8 cellular contexts compared by ENCODE assay signal in the genomic region with DNA sequence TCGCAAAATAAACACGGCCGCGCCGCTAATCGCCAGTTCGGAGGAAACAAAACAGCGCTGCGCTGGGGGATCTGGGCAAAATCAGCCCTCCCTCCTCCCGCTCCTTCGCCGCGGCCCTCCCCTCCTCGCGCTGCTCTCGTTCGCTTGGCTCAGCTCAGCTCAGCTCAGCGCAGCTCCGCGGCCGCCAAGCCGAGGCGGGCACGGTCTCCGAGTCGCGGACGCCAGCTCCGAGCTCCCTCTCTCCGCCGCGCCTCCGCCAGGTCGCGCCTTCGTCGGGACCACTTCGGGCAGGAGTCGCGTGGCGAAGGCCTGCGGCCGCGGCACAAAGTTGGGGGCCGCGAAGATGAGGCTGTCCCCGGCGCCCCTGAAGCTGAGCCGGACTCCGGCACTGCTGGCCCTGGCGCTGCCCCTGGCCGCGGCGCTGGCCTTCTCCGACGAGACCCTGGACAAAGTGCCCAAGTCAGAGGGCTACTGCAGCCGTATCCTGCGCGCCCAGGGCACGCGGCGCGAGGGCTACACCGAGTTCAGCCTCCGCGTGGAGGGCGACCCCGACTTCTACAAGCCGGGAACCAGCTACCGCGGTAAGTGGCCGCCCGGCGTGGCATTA. TPM values are rescaled to one million over a fixed set of nuclear protein-coding genes. Genes with fewer than 3 reads are reported as not detected.
A peak's percentile ranks its signal among the peaks of the same experiment; 100 is the strongest.
DNase-seq lines count a peak whose midpoint lies in the region; ATAC-seq and TF ChIP-seq lines count a peak whose summit lies in the region.
"Had no signal": no experiment of that assay in that cellular context is flagged by ENCODE, and none has a peak within 500 bp of the region (broad histone marks: within the 10 kb centered on the region; RNA-seq: fewer than 3 reads in every experiment).

A gene (plus strand): TSS at position 162 of the 607 bp plus-strand sequence. CDS start 182 bp downstream, at position 344.

- DNase-seq in NCI-H1105 treated with DMSO at 0.1 percent for 48 hours (lab: John Stamatoyannopoulos, UW) (peak; percentile 82), activated T-cell treated with anti-CD3 and anti-CD28 coated beads for 48 hours (ENCODE audit: low read depth) (peak; percentile 41), fibroblast of mammary gland (ENCODE audit: low read depth) (peak; percentile 24), neural progenitor cell (ENCODE audit: low spot score) (peak; percentile 93), upper lobe of right lung (peak; percentile 68), T-helper 9 cell (no peak), GM19240 (ENCODE audit: insufficient read length, low spot score) (no peak)

- H3K4me1 ChIP-seq in neural progenitor cell (peaks cover 48% of the 10 kb centered on the region), upper lobe of right lung (peaks cover 3% of the 10 kb centered on the region)

- peak; percentile 66 for ATAC-seq in upper lobe of right lung

- H3K36me3 ChIP-seq in neural progenitor cell (no peaks in the 10 kb centered on the region), upper lobe of right lung (no peaks in the 10 kb centered on the region)

- H3K27ac ChIP-seq in neural progenitor cell (no peak within 1 kb of the TSS), upper lobe of right lung (peak within 1 kb of the TSS; percentile 68)

- TF ChIP-seq CTCF in fibroblast of mammary gland (conservative IDR thresholded peaks at IDR 0.05; ENCODE audit: control insufficient read depth, insufficient read depth, low read depth, low read length) (no peak), neural progenitor cell (IDR thresholded peaks at IDR 0.05) (no peak), upper lobe of right lung (IDR thresholded peaks at IDR 0.05) (no peak)

- peaks cover 2% of the 10 kb centered on the region for H3K36me3 Mint-ChIP-seq in neural progenitor cell

- peak within 1 kb of the TSS; percentile 77 for H3K4me3 Mint-ChIP-seq in neural progenitor cell

- intact Hi-C loops in upper lobe of right lung (cut with DNase I): no loop called here

- H3K27me3 ChIP-seq in neural progenitor cell: peaks cover 69% of the 10 kb centered on the region
- H3K27me3 ChIP-seq in upper lobe of right lung: peaks cover 56% of the 10 kb centered on the region

- H3K79me2 ChIP-seq in neural progenitor cell (ENCODE audit: low read depth): no peaks in the 10 kb centered on the region

- H4K20me1 ChIP-seq in neural progenitor cell (ENCODE audit: low read depth): no peaks in the 10 kb centered on the region

- peaks cover 35% of the 10 kb centered on the region for H3K4me1 Mint-ChIP-seq in neural progenitor cell

- peak within 1 kb of the TSS; percentile 84 for H3K4me2 ChIP-seq in neural progenitor cell

- no peaks in the 10 kb centered on the region for H3K9me3 ChIP-seq in neural progenitor cell (ENCODE audit: low read depth)
- H3K9me3 ChIP-seq in upper lobe of right lung: no peaks in the 10 kb centered on the region

- H3F3A ChIP-seq in neural progenitor cell (ENCODE audit: low read depth): peaks cover 40% of the 10 kb centered on the region

- peaks cover 45% of the 10 kb centered on the region for H3K27me3 Mint-ChIP-seq in neural progenitor cell (ENCODE audit: insufficient read depth, low read depth)

- H3K9me3 Mint-ChIP-seq in neural progenitor cell: no peaks in the 10 kb centered on the region

- no peak within 1 kb of the TSS for H3K9ac ChIP-seq in neural progenitor cell

- H3K27ac Mint-ChIP-seq in neural progenitor cell: no peak within 1 kb of the TSS

- H2AFZ ChIP-seq in neural progenitor cell (replicated peaks): peak within 1 kb of the TSS; percentile 89

- H3K4me3 ChIP-seq in fibroblast of mammary gland (ENCODE audit: control insufficient read depth, low read depth, low read length) (no peak within 1 kb of the TSS), neural progenitor cell (peak within 1 kb of the TSS; percentile 56), upper lobe of right lung (peak within 1 kb of the TSS; percentile 51)

RNA-seq across cellular contexts. Expression of the gene that starts here (rescaled TPM):
- total RNA-seq in neural progenitor cell (ENCODE audit: low replicate concordance): 35.4 and 35.9 TPM in 2 replicates
- total RNA-seq in upper lobe of right lung: 76.8 TPM
- total RNA-seq: LHCN-M2 had no signal

Comparison
In these comparisons a context has a peak if more than half of its experiments do, and no peak if none do; other contexts are left out.
1. DNase-seq: peak in NCI-H1105 treated with DMSO at 0.1 percent for 48 hours (single experiment), activated T-cell treated with anti-CD3 and anti-CD28 coated beads for 48 hours (single experiment), fibroblast of mammary gland (single experiment), neural progenitor cell (single experiment) and upper lobe of right lung (single experiment); none in T-helper 9 cell (single experiment) and GM19240 (single experiment).